16 cellular contexts compared by ENCODE assay signal in the genomic region with DNA sequence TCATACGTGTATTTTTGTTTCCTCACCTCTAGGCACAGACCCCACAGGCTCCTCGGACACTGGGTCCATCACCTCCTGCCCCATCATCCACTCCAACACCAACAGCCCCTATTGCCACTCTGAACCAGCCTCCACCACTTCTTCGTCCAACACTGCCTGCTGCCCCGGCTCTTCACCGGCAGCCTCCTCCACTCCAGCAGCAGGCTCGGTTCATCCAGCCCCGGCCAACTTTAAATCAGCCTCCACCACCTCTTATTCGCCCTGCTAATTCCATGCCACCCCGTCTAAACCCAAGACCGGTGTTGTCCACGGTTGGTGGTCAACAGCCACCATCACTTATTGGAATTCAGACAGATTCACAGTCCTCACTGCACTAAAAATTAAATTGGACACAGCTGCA.
"Had no signal": no experiment of that assay in that cellular context is flagged by ENCODE, and none has a peak within 500 bp of the region (broad histone marks: within the 10 kb centered on the region; RNA-seq: fewer than 3 reads in every experiment).

No MANE protein-coding gene starts in this region.

- H3K36me3 ChIP-seq: uterus had no signal

- H3K9me3 ChIP-seq: body of pancreas, esophagus squamous epithelium, sigmoid colon, thyroid gland, uterus had no signal

- H3K27ac ChIP-seq: body of pancreas, esophagus squamous epithelium, parathyroid adenoma, sigmoid colon, thyroid gland, uterus had no signal

- H3K27me3 ChIP-seq: body of pancreas, esophagus squamous epithelium, sigmoid colon, thyroid gland, uterus had no signal

- H3K79me2 ChIP-seq: parathyroid adenoma had no signal

- H3K9ac ChIP-seq: parathyroid adenoma had no signal

- H3K9me3 Mint-ChIP-seq: activated naive CD4-positive, alpha-beta T cell treated with anti-CD3 and anti-CD28 coated beads, Interleukin-2, amount 50 U/mL, for 72 hours; effector memory CD8-positive, alpha-beta T cell; immature natural killer cell; stimulated activated memory B cell treated with anti-CD40 and anti-IgM and Interleukin-4, amounts not matched to agents 10 μg/mL and 1 μg/mL and 100 μg/mL, for 72 hours; T-helper 2 cell treated with Interferon-gamma antibody and Interleukin-4, amounts not matched to agents 5 μg/mL and 100 μg/mL, for 36 hours had no signal

- H3K4me1 ChIP-seq: body of pancreas, esophagus squamous epithelium, parathyroid adenoma, sigmoid colon, thyroid gland, uterus had no signal

- ATAC-seq: activated naive CD4-positive, alpha-beta T cell treated with anti-CD3 and anti-CD28 coated beads, Interleukin-2, amount 50 U/mL, for 72 hours; body of pancreas; effector memory CD8-positive, alpha-beta T cell; left ventricle myocardium superior; stimulated activated memory B cell treated with anti-CD40 and anti-IgM and Interleukin-4, amounts not matched to agents 10 μg/mL and 1 μg/mL and 100 μg/mL, for 72 hours had no signal

- H3K4me3 Mint-ChIP-seq: effector memory CD8-positive, alpha-beta T cell; immature natural killer cell; stimulated activated memory B cell treated with anti-CD40 and anti-IgM and Interleukin-4, amounts not matched to agents 10 μg/mL and 1 μg/mL and 100 μg/mL, for 72 hours; T-helper 2 cell treated with Interferon-gamma antibody and Interleukin-4, amounts not matched to agents 5 μg/mL and 100 μg/mL, for 36 hours had no signal

- H3K27me3 Mint-ChIP-seq: effector memory CD8-positive, alpha-beta T cell; stimulated activated memory B cell treated with anti-CD40 and anti-IgM and Interleukin-4, amounts not matched to agents 10 μg/mL and 1 μg/mL and 100 μg/mL, for 72 hours had no signal

- H2AFZ ChIP-seq: parathyroid adenoma had no signal

- H3K4me3 ChIP-seq: body of pancreas, esophagus squamous epithelium, sigmoid colon, thyroid gland, uterus had no signal

- H3K4me1 Mint-ChIP-seq: stimulated activated memory B cell treated with anti-CD40 and anti-IgM and Interleukin-4, amounts not matched to agents 10 μg/mL and 1 μg/mL and 100 μg/mL, for 72 hours had no signal

- DNase-seq: activated CD4-positive, alpha-beta T cell treated with anti-CD3 and anti-CD28 coated beads, Interleukin-2, amount 50 U/mL, for 4 hours; body of pancreas; effector memory CD8-positive, alpha-beta T cell; esophagus squamous epithelium; immature natural killer cell; kidney glomerular epithelial cell; left ventricle myocardium superior; sigmoid colon; stimulated activated CD4-positive, alpha-beta T cell treated with anti-CD3 and anti-CD28 coated beads, Interleukin-4, amount 100 ng/mL, for 24 hours; SW 1271; thyroid gland; uterus had no signal

- H3K27ac Mint-ChIP-seq: stimulated activated memory B cell treated with anti-CD40 and anti-IgM and Interleukin-4, amounts not matched to agents 10 μg/mL and 1 μg/mL and 100 μg/mL, for 72 hours; T-helper 2 cell treated with Interferon-gamma antibody and Interleukin-4, amounts not matched to agents 5 μg/mL and 100 μg/mL, for 36 hours had no signal
